Comparison of ENCODE assay signal across 26 cellular contexts in genomic region chr5:118043531-118043930, GRCh38.
"Had no signal": no experiment of that assay in that cellular context is flagged by ENCODE, and none has a peak within 500 bp of the region (broad histone marks: within the 10 kb centered on the region; RNA-seq: fewer than 3 reads in every experiment).

No MANE protein-coding gene starts in this region.

- H3K4me3 ChIP-seq: left lung, lower lobe of right lung, mucosa of descending colon, ovary, right atrium auricular region, skin epidermis, stomach, testis, tibial artery, upper lobe of right lung had no signal

- H3K9me3 ChIP-seq: lower lobe of right lung, mucosa of descending colon, ovary, right atrium auricular region, stomach, testis, tibial artery, upper lobe of right lung had no signal

- H3K27ac ChIP-seq: left lung, lower lobe of right lung, ovary, right atrium auricular region, skin epidermis, stomach, testis, tibial artery, upper lobe of right lung had no signal

- H3K4me1 ChIP-seq: left lung, lower lobe of right lung, right atrium auricular region, stomach, testis, tibial artery, upper lobe of right lung had no signal

- ATAC-seq: left colon; left lung; lower lobe of right lung; mucosa of descending colon; naive thymus-derived CD4-positive, alpha-beta T cell; natural killer cell treated with Interleukin-12 subunit alpha and Interleukin-12 subunit beta and Interleukin-15 and Interleukin-18, amount 100 ng/mL, for 72 hours; sciatic nerve; stimulated activated naive B cell treated with anti-CD40 and anti-IgM and Interleukin-4, amounts not matched to agents 10 μg/mL and 1 μg/mL and 100 μg/mL, for 72 hours; stimulated activated naive CD8-positive, alpha-beta T cell treated with anti-CD3 and anti-CD28 coated beads, Interleukin-15, Interleukin-2, amounts not matched to agents 100 U/mL and 50 U/mL, for 24 hours; upper lobe of right lung had no signal

- DNase-seq: hypothalamus; immature natural killer cell; kidney; left colon; left lung; lower lobe of right lung; mammary epithelial cell; midbrain; mucosa of descending colon; naive thymus-derived CD4-positive, alpha-beta T cell; ovary; stimulated activated CD4-positive, alpha-beta T cell treated with anti-CD3 and anti-CD28 coated beads, Interleukin-12 subunit alpha, Interleukin-12 subunit beta, amount 100 ng/mL, for 4 hours; stimulated activated CD4-positive, alpha-beta T cell treated with anti-CD3 and anti-CD28 coated beads, Interleukin-15, amount 100 ng/mL, for 24 hours; stimulated activated CD4-positive, alpha-beta T cell treated with anti-CD3 and anti-CD28 coated beads, Interleukin-2, amount 100 ng/mL, for 24 hours; stimulated activated CD4-positive, alpha-beta T cell treated with anti-CD3 and anti-CD28 coated beads, Interleukin-4, amount 100 ng/mL, for 1 hour; stimulated activated naive B cell treated with anti-CD40 and anti-IgM and Interleukin-4, amounts not matched to agents 10 μg/mL and 1 μg/mL and 100 μg/mL, for 72 hours; stimulated activated naive CD8-positive, alpha-beta T cell treated with anti-CD3 and anti-CD28 coated beads, Interleukin-15, Interleukin-2, amounts not matched to agents 100 U/mL and 50 U/mL, for 24 hours; stomach; testis; tibial artery; trophoblast cell; upper lobe of right lung had no signal

- H3K36me3 ChIP-seq: left lung, lower lobe of right lung, ovary, right atrium auricular region, stomach, tibial artery, upper lobe of right lung had no signal

- H3K27me3 ChIP-seq: left lung, ovary, right atrium auricular region, stomach, testis, tibial artery, upper lobe of right lung had no signal
